ENCODE assay signal across 32 cellular contexts in genomic region chr10:90162464-90162863, GRCh38.
DNase-seq lines count a peak whose midpoint lies in the region; ATAC-seq and TF ChIP-seq lines count a peak whose summit lies in the region.
"Had no signal": no experiment of that assay in that cellular context is flagged by ENCODE, and none has a peak within 500 bp of the region (broad histone marks: within the 10 kb centered on the region; RNA-seq: fewer than 3 reads in every experiment).

No MANE protein-coding gene starts in this region.

- H2AK5ac ChIP-seq in IMR-90 (ENCODE audit: low read depth, low read length) = no peak overlapping the region

- peaks cover 0 to 5% of the 10 kb centered on the region in 2 donors for H3K4me1 Mint-ChIP-seq in stimulated activated naive B cell treated with anti-CD40 and anti-IgM and Interleukin-4, amounts not matched to agents 10 μg/mL and 1 μg/mL and 100 μg/mL, for 72 hours
- H3K4me1 Mint-ChIP-seq: activated CD4-positive, alpha-beta memory T cell treated with anti-CD3 and anti-CD28 coated beads, Interleukin-2, amount 10 ng/mL, durations not matched to agents 7 days and 5 days; B cell; natural killer cell had no signal

- H3K27me3 ChIP-seq in IMR-90 (ENCODE audit: control insufficient read depth, insufficient read depth, low read length) = no peaks in the 10 kb centered on the region
- H3K27me3 ChIP-seq: gastroesophageal sphincter, hepatocyte, SJSA1, testis, uterus had no signal

- H2BK20ac ChIP-seq in IMR-90 (ENCODE audit: low read depth, low read length) = no peak overlapping the region

- H2AFZ ChIP-seq in IMR-90 (replicated peaks; ENCODE audit: low read length, poor library complexity) = no peak overlapping the region
- H2AFZ ChIP-seq: hepatocyte had no signal

- H3K23ac ChIP-seq in IMR-90 (ENCODE audit: low read depth, low read length) = no peak overlapping the region

- no peak overlapping the region for H4K8ac ChIP-seq in IMR-90 (ENCODE audit: low read depth in 2 of 2, low read length in 2 of 2)

- H2BK5ac ChIP-seq in IMR-90 (ENCODE audit: low read depth, low read length, poor library complexity, severe bottlenecking) = no peak overlapping the region

- TF ChIP-seq RAD21 in IMR-90 (IDR thresholded peaks at IDR 0.05; ENCODE audit: low read length) = no peak

- peaks cover 4 to 5% of the 10 kb centered on the region in 2 donors for H3K36me3 Mint-ChIP-seq in stimulated activated naive B cell treated with anti-CD40 and anti-IgM and Interleukin-4, amounts not matched to agents 10 μg/mL and 1 μg/mL and 100 μg/mL, for 72 hours
- H3K36me3 Mint-ChIP-seq: CD8-positive, alpha-beta T cell; natural killer cell had no signal

- POLR2A ChIA-PET in AG04449 (lab: Yijun Ruan, JAX) (no interaction called here), IMR-90 (lab: Charles Lee; ENCODE audit: unreplicated experiment) (no interaction called here)

- no peak overlapping the region for H3K18ac ChIP-seq in IMR-90 (ENCODE audit: low read depth, low read length)

- no CpG with 5 or more reads among the region's 2 CpGs for WGBS in IMR-90 (ENCODE audit: extremely low coverage in 2 of 2, insufficient read length in 1 of 2), 2 experiments

- dilution Hi-C loops in IMR-90 (cut with HindIII; ENCODE audit: low sequenced_read_pairs, unreplicated experiment) = no loop called here

- CTCF ChIA-PET in AG04449 (lab: Yijun Ruan, JAX) (no interaction called here), IMR-90 (lab: Yijun Ruan, JAX) (no interaction called here)

- ATAC-seq in IMR-90 (ENCODE audit: low read depth) = peak; percentile 32
- ATAC-seq in stimulated activated naive B cell treated with anti-CD40 and anti-IgM and Interleukin-4, amounts not matched to agents 10 μg/mL and 1 μg/mL and 100 μg/mL, for 72 hours (replicated peaks) = no peak
- no peak for ATAC-seq in HG02678 (IDR thresholded peaks at IDR 0.05; ENCODE audit: unreplicated experiment)
- ATAC-seq: CD8-positive, alpha-beta T cell; gastroesophageal sphincter; GM23338; K562; mucosa of descending colon; natural killer cell had no signal

- no peak overlapping the region for H3K4me3 ChIP-seq in AG04449 (ENCODE audit: low read depth, low read length)
- H3K4me3 ChIP-seq in IMR-90 (ENCODE audit: insufficient read depth, low read depth, low read length) = no peak overlapping the region
- no peak overlapping the region for H3K4me3 ChIP-seq in foreskin fibroblast (ENCODE audit: low read depth in 1 of 2, low read length in 2 of 2)
- H3K4me3 ChIP-seq: gastroesophageal sphincter, GM23338, hepatocyte, K562, mucosa of descending colon, SJSA1, testis, uterus had no signal

- no peak overlapping the region for H3K27ac ChIP-seq in IMR-90 (ENCODE audit: insufficient read depth, low read length)
- H3K27ac ChIP-seq: epithelial cell of prostate, gastroesophageal sphincter, hepatocyte, SJSA1, testis, uterus had no signal

- H3K56ac ChIP-seq in IMR-90 (ENCODE audit: extremely low read depth, insufficient read depth, low read length) = no peak overlapping the region

- in situ Hi-C loops in IMR-90 (cut with MboI; ENCODE audit: low sequenced_read_pairs) = no loop called here

- H3K4me1 ChIP-seq in IMR-90 (ENCODE audit: control insufficient read depth, insufficient read depth, low read length) = no peaks in the 10 kb centered on the region
- H3K4me1 ChIP-seq: gastroesophageal sphincter, SJSA1, testis, uterus had no signal

- H3K36me3 ChIP-seq in IMR-90 (ENCODE audit: control insufficient read depth, insufficient read depth, low read length) = no peaks in the 10 kb centered on the region
- H3K36me3 ChIP-seq: gastroesophageal sphincter, SJSA1, uterus had no signal

- no peaks in the 10 kb centered on the region for H4K20me1 ChIP-seq in IMR-90 (ENCODE audit: insufficient read depth, low read length)

- H2BK120ac ChIP-seq in IMR-90 (ENCODE audit: low read depth, low read length) = no peak overlapping the region

- H3K27ac Mint-ChIP-seq in stimulated activated naive B cell treated with anti-CD40 and anti-IgM and Interleukin-4, amounts not matched to agents 10 μg/mL and 1 μg/mL and 100 μg/mL, for 72 hours = no peak overlapping the region
- H3K27ac Mint-ChIP-seq: activated CD4-positive, alpha-beta memory T cell treated with anti-CD3 and anti-CD28 coated beads, Interleukin-2, amount 10 ng/mL, durations not matched to agents 7 days and 5 days; B cell; CD8-positive, alpha-beta T cell; GM23338; natural killer cell had no signal

- H3K4me3 Mint-ChIP-seq in stimulated activated naive B cell treated with anti-CD40 and anti-IgM and Interleukin-4, amounts not matched to agents 10 μg/mL and 1 μg/mL and 100 μg/mL, for 72 hours = no peak overlapping the region
- H3K4me3 Mint-ChIP-seq: activated CD4-positive, alpha-beta memory T cell treated with anti-CD3 and anti-CD28 coated beads, Interleukin-2, amount 10 ng/mL, durations not matched to agents 7 days and 5 days; B cell; CD8-positive, alpha-beta T cell; GM23338; natural killer cell had no signal

- no peak for TF ChIP-seq POLR2A in IMR-90 (IDR thresholded peaks at IDR 0.05; ENCODE audit: low read depth, low read length)

- H3K9me3 Mint-ChIP-seq in stimulated activated naive B cell treated with anti-CD40 and anti-IgM and Interleukin-4, amounts not matched to agents 10 μg/mL and 1 μg/mL and 100 μg/mL, for 72 hours = peaks cover 4 to 7% of the 10 kb centered on the region in 2 donors
- H3K9me3 Mint-ChIP-seq: activated CD4-positive, alpha-beta memory T cell treated with anti-CD3 and anti-CD28 coated beads, Interleukin-2, amount 10 ng/mL, durations not matched to agents 7 days and 5 days; GM23338 had no signal

- H2AK9ac ChIP-seq in IMR-90 (replicated peaks; ENCODE audit: low read depth, low read length, poor library complexity) = no peak overlapping the region

- H3K4ac ChIP-seq in IMR-90 (ENCODE audit: low read depth, low read length) = no peak overlapping the region

- H3K9me1 ChIP-seq in IMR-90 (ENCODE audit: insufficient read depth, low read length) = no peaks in the 10 kb centered on the region

- BruUV-seq in IMR-90 (replicated peaks; lab: Mats Ljungman, UMichigan) = no TSS peak

- no peak overlapping the region for H4K91ac ChIP-seq in IMR-90 (ENCODE audit: insufficient read depth, low read depth, low read length)

- no peak overlapping the region for H3K4me2 ChIP-seq in IMR-90 (ENCODE audit: low read depth, low read length)
- H3K4me2 ChIP-seq: GM23338, hepatocyte had no signal

- H3K27me3 Mint-ChIP-seq in stimulated activated naive B cell treated with anti-CD40 and anti-IgM and Interleukin-4, amounts not matched to agents 10 μg/mL and 1 μg/mL and 100 μg/mL, for 72 hours = no peaks in the 10 kb centered on the region
- H3K27me3 Mint-ChIP-seq: activated CD4-positive, alpha-beta memory T cell treated with anti-CD3 and anti-CD28 coated beads, Interleukin-2, amount 10 ng/mL, durations not matched to agents 7 days and 5 days; B cell had no signal

- H4K5ac ChIP-seq in IMR-90 (ENCODE audit: low read depth, low read length) = no peak overlapping the region

- no peak overlapping the region for H3K9ac ChIP-seq in IMR-90 (ENCODE audit: low read depth, low read length)

- H3K79me1 ChIP-seq in IMR-90 (ENCODE audit: low read depth in 1 of 2, low read length in 2 of 2) = no peaks in the 10 kb centered on the region

- DNase-seq in AG04449 (ENCODE audit: low read depth, low spot score) (peak; percentile 58), IMR-90 (peak; percentile 18), dedifferentiated amniotic fluid mesenchymal stem cell (ENCODE audit: extremely low spot score) (peak; percentile 43), foreskin fibroblast (peak; percentile 64 to 86), SW 1271 (lab: John Stamatoyannopoulos, UW) (no peak), HK-2 (ENCODE audit: unreplicated experiment) (no peak)
- no peak for DNase-seq in stimulated activated naive B cell treated with anti-CD40 and anti-IgM and Interleukin-4, amounts not matched to agents 10 μg/mL and 1 μg/mL and 100 μg/mL, for 72 hours
- DNase-seq: activated CD4-positive, alpha-beta memory T cell treated with anti-CD3 and anti-CD28 coated beads, Interleukin-2, amount 10 ng/mL, durations not matched to agents 7 days and 5 days; activated CD4-positive, CD25-positive, alpha-beta regulatory T cell treated with anti-CD3 and anti-CD28 coated beads, Interleukin-2, amount 50 U/mL, for 72 hours; activated CD8-positive, alpha-beta memory T cell treated with anti-CD3 and anti-CD28 coated beads, Interleukin-2, amount 50 U/mL, for 4 hours; activated naive CD4-positive, alpha-beta T cell treated with Interleukin-2 at 50 U/mL for 16 hours; CD8-positive, alpha-beta T cell; effector CD4-positive, alpha-beta T cell; mucosa of descending colon; natural killer cell; NCI-H1092 treated with DMSO at 0.1 percent for 48 hours; NCI-H1694 treated with DMSO at 0.1 percent for 48 hours; NCI-H510A treated with DMSO at 0.1 percent for 48 hours; RPMI8226; small intestine; stimulated activated naive CD4-positive, alpha-beta T cell treated with Interleukin-2 at 50 U/mL for 16 hours; T-helper 1 cell; testis; uterus had no signal

- no peak overlapping the region for H2BK15ac ChIP-seq in IMR-90 (ENCODE audit: low read depth, low read length)

- intact Hi-C loops in IMR-90 (cut with micrococcal nuclease) = no loop called here

- no peak overlapping the region for H3K14ac ChIP-seq in IMR-90 (replicated peaks; ENCODE audit: low read depth, low read length)

- H3K9me3 ChIP-seq in IMR-90 (ENCODE audit: control insufficient read depth, insufficient read depth, low read length) = 0 out of 2 replicates have a peak, but pooled peaks cover 2% of the 10 kb centered on the region
- H3K9me3 ChIP-seq: mucosa of descending colon, SJSA1, testis, uterus had no signal

- TF ChIP-seq CTCF in AG04449 (IDR thresholded peaks at IDR 0.05; ENCODE audit: insufficient read depth, low read length, missing control alignments) (no peak), IMR-90 (conservative IDR thresholded peaks at IDR 0.05; ENCODE audit: low read depth, low read length) (no peak), foreskin fibroblast (IDR thresholded peaks at IDR 0.05; ENCODE audit: low read depth, low read length) (no peak)

TF ChIP-seq in IMR-90, 13 proteins besides CTCF, POLR2A, EP300 and RAD21:
- no peak for TF ChIP-seq NFE2L2 (IDR thresholded peaks at IDR 0.05; ENCODE audit: low read depth, low read length)
- no peak for TF ChIP-seq SMC3 (IDR thresholded peaks at IDR 0.05; ENCODE audit: low read depth, low read length)
- no peak for TF ChIP-seq MAFK (IDR thresholded peaks at IDR 0.05; ENCODE audit: low read depth, low read length)

Comparison
In these comparisons a context has a peak if more than half of its experiments do, and no peak if none do; other contexts are left out.
1. DNase-seq: peak in AG04449 (single experiment), IMR-90 (single experiment), dedifferentiated amniotic fluid mesenchymal stem cell (single experiment) and foreskin fibroblast (2 of 2); none in SW 1271 (0 of 2), HK-2 (single experiment) and stimulated activated naive B cell treated with anti-CD40 and anti-IgM and Interleukin-4, amounts not matched to agents 10 μg/mL and 1 μg/mL and 100 μg/mL, for 72 hours (single experiment).